Comparison of ENCODE assay signal across 15 cellular contexts in genomic region chr4:7629855-7630254, GRCh38.
"Had no signal": no experiment of that assay in that cellular context is flagged by ENCODE, and none has a peak within 500 bp of the region (broad histone marks: within the 10 kb centered on the region; RNA-seq: fewer than 3 reads in every experiment).

No MANE protein-coding gene starts in this region.

- H3K4me3 ChIP-seq: cardiac muscle cell, esophagus squamous epithelium, mucosa of descending colon, spleen had no signal

- DNase-seq: activated CD4-positive, alpha-beta memory T cell treated with anti-CD3 and anti-CD28 coated beads for 36 hours; activated CD4-positive, alpha-beta T cell treated with anti-CD3 and anti-CD28 coated beads for 48 hours; activated effector memory CD4-positive, alpha-beta T cell treated with Interleukin-2 at 50 U/mL for 16 hours; activated naive CD4-positive, alpha-beta T cell treated with anti-CD3 and anti-CD28 coated beads, Interleukin-2, amount 10 ng/mL, durations not matched to agents 7 days and 5 days; activated T-cell treated with anti-CD3 and anti-CD28 coated beads, Interleukin-2, amount 50 U/mL, for 72 hours; cortex of kidney; endodermal cell; esophagus squamous epithelium; mucosa of descending colon; nephron progenitor cell; spleen; stimulated activated CD4-positive, alpha-beta T cell treated with anti-CD3 and anti-CD28 coated beads, Interleukin-4, amount 100 ng/mL, for 24 hours; stimulated activated naive CD8-positive, alpha-beta T cell treated with anti-CD3 and anti-CD28 coated beads, Interleukin-15, Interleukin-2, amounts not matched to agents 100 U/mL and 50 U/mL, for 24 hours had no signal

- ATAC-seq: activated T-cell treated with anti-CD3 and anti-CD28 coated beads, Interleukin-2, amount 50 U/mL, for 72 hours; stimulated activated naive CD8-positive, alpha-beta T cell treated with anti-CD3 and anti-CD28 coated beads, Interleukin-15, Interleukin-2, amounts not matched to agents 100 U/mL and 50 U/mL, for 24 hours had no signal

- H3K27me3 ChIP-seq: cardiac muscle cell, gastroesophageal sphincter had no signal

- H3K36me3 ChIP-seq: cardiac muscle cell, esophagus squamous epithelium, gastroesophageal sphincter, spleen had no signal

- H3K27ac ChIP-seq: cardiac muscle cell, spleen had no signal

- H3K9me3 ChIP-seq: gastroesophageal sphincter, mucosa of descending colon had no signal
